In genomic region chr5:151067632-151068031, GRCh38 we compare ENCODE assay signal across 12 cellular contexts. TPM values are rescaled to one million over a fixed set of nuclear protein-coding genes. Genes with fewer than 3 reads are reported as not detected.
DNase-seq lines count a peak whose midpoint lies in the region; ATAC-seq and TF ChIP-seq lines count a peak whose summit lies in the region.
"Had no signal": no experiment of that assay in that cellular context is flagged by ENCODE, and none has a peak within 500 bp of the region (broad histone marks: within the 10 kb centered on the region; RNA-seq: fewer than 3 reads in every experiment).

No MANE protein-coding gene starts in this region.

- peaks cover 8% of the 10 kb centered on the region for H3F3A ChIP-seq in PC-9 (ENCODE audit: insufficient read depth, low read depth)

- H3K4me3 Mint-ChIP-seq in activated naive CD4-positive, alpha-beta T cell treated with anti-CD3 and anti-CD28 coated beads, Interleukin-2, amount 10 ng/mL, durations not matched to agents 7 days and 5 days = no peak overlapping the region
- H3K4me3 Mint-ChIP-seq in activated T-helper 1 cell treated with anti-CD3 and anti-CD28 coated beads, Interleukin-12 subunit alpha, Interleukin-12 subunit beta, Interleukin-2, Interleukin-4 antibody, amounts not matched to agents 30 ng/mL and 10 ng/mL and 1 ng/mL, durations not matched to agents 14 hours and 24 hours and 36 hours = peak overlapping the region; percentile 42
- peak overlapping the region; percentile 57 for H3K4me3 Mint-ChIP-seq in memory B cell

- WGBS in thyroid gland, 2 donors = 89% methylated on average over 9 to 10 of the region's 10 CpGs
- WGBS in mesendoderm (ENCODE audit: extremely low coverage, insufficient coverage, low lambda C conversion rate) = no CpG with 5 or more reads among the region's 10 CpGs

- H3K9me2 ChIP-seq in PC-9 (ENCODE audit: insufficient read depth) = no peaks in the 10 kb centered on the region

- H2BK5ac ChIP-seq in mesendoderm (ENCODE audit: low read length) = no peak overlapping the region

- H3K4me2 ChIP-seq in mesendoderm (ENCODE audit: low read length) = no peak overlapping the region
- no peak overlapping the region for H3K4me2 ChIP-seq in PC-9

- H3K27ac Mint-ChIP-seq in activated naive CD4-positive, alpha-beta T cell treated with anti-CD3 and anti-CD28 coated beads, Interleukin-2, amount 50 U/mL, for 72 hours = peak overlapping the region; percentile 61 to 71
- H3K27ac Mint-ChIP-seq in activated naive CD4-positive, alpha-beta T cell treated with anti-CD3 and anti-CD28 coated beads, Interleukin-2, amount 10 ng/mL, durations not matched to agents 7 days and 5 days = no peak overlapping the region
- H3K27ac Mint-ChIP-seq in activated T-helper 1 cell treated with anti-CD3 and anti-CD28 coated beads, Interleukin-12 subunit alpha, Interleukin-12 subunit beta, Interleukin-2, Interleukin-4 antibody, amounts not matched to agents 30 ng/mL and 10 ng/mL and 1 ng/mL, durations not matched to agents 14 hours and 24 hours and 36 hours = peak overlapping the region; percentile 88
- peak overlapping the region; percentile 82 for H3K27ac Mint-ChIP-seq in memory B cell

- no peaks in the 10 kb centered on the region for H3K79me2 ChIP-seq in mesendoderm (ENCODE audit: control insufficient read depth, insufficient read depth, low read length)
- peaks cover 90% of the 10 kb centered on the region for H3K79me2 ChIP-seq in PC-9 (ENCODE audit: low read depth)

- H3K4me1 Mint-ChIP-seq in activated naive CD4-positive, alpha-beta T cell treated with anti-CD3 and anti-CD28 coated beads, Interleukin-2, amount 10 ng/mL, durations not matched to agents 7 days and 5 days = peaks cover 55% of the 10 kb centered on the region
- peaks cover 90% of the 10 kb centered on the region for H3K4me1 Mint-ChIP-seq in activated T-helper 1 cell treated with anti-CD3 and anti-CD28 coated beads, Interleukin-12 subunit alpha, Interleukin-12 subunit beta, Interleukin-2, Interleukin-4 antibody, amounts not matched to agents 30 ng/mL and 10 ng/mL and 1 ng/mL, durations not matched to agents 14 hours and 24 hours and 36 hours (ENCODE audit: low read depth)
- peaks cover 70% of the 10 kb centered on the region for H3K4me1 Mint-ChIP-seq in memory B cell

- peaks cover 51 to 80% of the 10 kb centered on the region in 2 donors for H3K4me1 ChIP-seq in thyroid gland
- H3K4me1 ChIP-seq in mesendoderm (ENCODE audit: control insufficient read depth, low read depth, low read length) = no peaks in the 10 kb centered on the region
- peaks cover 34% of the 10 kb centered on the region for H3K4me1 ChIP-seq in PC-9 (replicated peaks; ENCODE audit: insufficient read depth)

- no peak overlapping the region for H3K4ac ChIP-seq in mesendoderm (ENCODE audit: low read depth, low read length)

- H3K56ac ChIP-seq in mesendoderm (ENCODE audit: low read length) = no peak overlapping the region

- H3K36me3 Mint-ChIP-seq in activated naive CD4-positive, alpha-beta T cell treated with anti-CD3 and anti-CD28 coated beads, Interleukin-2, amount 50 U/mL, for 72 hours = peaks cover 14 to 22% of the 10 kb centered on the region in 2 donors
- H3K36me3 Mint-ChIP-seq in activated naive CD4-positive, alpha-beta T cell treated with anti-CD3 and anti-CD28 coated beads, Interleukin-2, amount 10 ng/mL, durations not matched to agents 7 days and 5 days = peaks cover 41% of the 10 kb centered on the region
- peaks cover 46% of the 10 kb centered on the region for H3K36me3 Mint-ChIP-seq in activated T-helper 1 cell treated with anti-CD3 and anti-CD28 coated beads, Interleukin-12 subunit alpha, Interleukin-12 subunit beta, Interleukin-2, Interleukin-4 antibody, amounts not matched to agents 30 ng/mL and 10 ng/mL and 1 ng/mL, durations not matched to agents 14 hours and 24 hours and 36 hours (ENCODE audit: low read depth)
- peaks cover 12% of the 10 kb centered on the region for H3K36me3 Mint-ChIP-seq in memory B cell

- H3K79me1 ChIP-seq in mesendoderm (ENCODE audit: low read length) = peaks cover 9% of the 10 kb centered on the region

- no peaks in the 10 kb centered on the region for H3K9me3 Mint-ChIP-seq in activated naive CD4-positive, alpha-beta T cell treated with anti-CD3 and anti-CD28 coated beads, Interleukin-2, amount 50 U/mL, for 72 hours
- H3K9me3 Mint-ChIP-seq in activated naive CD4-positive, alpha-beta T cell treated with anti-CD3 and anti-CD28 coated beads, Interleukin-2, amount 10 ng/mL, durations not matched to agents 7 days and 5 days = no peaks in the 10 kb centered on the region
- no peaks in the 10 kb centered on the region for H3K9me3 Mint-ChIP-seq in activated T-helper 1 cell treated with anti-CD3 and anti-CD28 coated beads, Interleukin-12 subunit alpha, Interleukin-12 subunit beta, Interleukin-2, Interleukin-4 antibody, amounts not matched to agents 30 ng/mL and 10 ng/mL and 1 ng/mL, durations not matched to agents 14 hours and 24 hours and 36 hours
- H3K9me3 Mint-ChIP-seq in memory B cell = no peaks in the 10 kb centered on the region

- H4K8ac ChIP-seq in mesendoderm (ENCODE audit: low read depth, low read length) = no peak overlapping the region

- TF ChIP-seq POLR2A in thyroid gland (IDR thresholded peaks at IDR 0.05) = no peak

- H3K9me3 ChIP-seq in thyroid gland = no peaks in the 10 kb centered on the region
- H3K9me3 ChIP-seq in PC-9 (ENCODE audit: insufficient read depth, low read depth) = no peaks in the 10 kb centered on the region
- H3K9me3 ChIP-seq: left lung had no signal

- intact Hi-C loops in activated T-helper 1 cell treated with anti-CD3 and anti-CD28 coated beads, Interleukin-12 subunit alpha, Interleukin-12 subunit beta, Interleukin-2, Interleukin-4 antibody, amounts not matched to agents 30 ng/mL and 10 ng/mL and 1 ng/mL, durations not matched to agents 14 hours and 24 hours and 36 hours (cut with micrococcal nuclease) = loop anchor here (2.0 kb wide), 2 partner anchors 15 to 31 kb away; no protein-coding TSS in a partner anchor
- intact Hi-C loops in thyroid gland (cut with DNase I) (no loop called here), PC-9 (cut with micrococcal nuclease; ENCODE audit: unreplicated experiment) (no loop called here)

- H3K23ac ChIP-seq in mesendoderm (ENCODE audit: low read length) = no peak overlapping the region

- H3K27ac ChIP-seq in thyroid gland = peak overlapping the region; percentile 20 to 74 (median 72)
- H3K27ac ChIP-seq in mesendoderm (ENCODE audit: low read depth, low read length) = no peak overlapping the region
- no peak overlapping the region for H3K27ac ChIP-seq in PC-9
- H3K27ac ChIP-seq: foreskin keratinocyte had no signal

- H4K20me1 ChIP-seq in PC-9 (ENCODE audit: insufficient read depth) = no peaks in the 10 kb centered on the region; the same call in 1 of the 2 replicates

- H4K5ac ChIP-seq in mesendoderm (ENCODE audit: low read length) = no peak overlapping the region

- no peak overlapping the region for H3K9ac ChIP-seq in mesendoderm (ENCODE audit: low read length)

- H2BK120ac ChIP-seq in mesendoderm (ENCODE audit: low read depth, low read length) = no peak overlapping the region

- no peak for DNase-seq in activated naive CD4-positive, alpha-beta T cell treated with anti-CD3 and anti-CD28 coated beads, Interleukin-2, amount 50 U/mL, for 72 hours (ENCODE audit: low spot score in 2 of 2)
- no peak for DNase-seq in activated naive CD4-positive, alpha-beta T cell treated with anti-CD3 and anti-CD28 coated beads, Interleukin-2, amount 10 ng/mL, durations not matched to agents 7 days and 5 days
- DNase-seq in activated T-helper 1 cell treated with anti-CD3 and anti-CD28 coated beads, Interleukin-12 subunit alpha, Interleukin-12 subunit beta, Interleukin-2, Interleukin-4 antibody, amounts not matched to agents 30 ng/mL and 10 ng/mL and 1 ng/mL, durations not matched to agents 14 hours and 24 hours and 36 hours (ENCODE audit: low spot score) = no peak
- DNase-seq in memory B cell (ENCODE audit: low spot score in 2 of 2) (no peak), thyroid gland (no peak), mesendoderm (no peak), dermis blood vessel endothelial cell (no peak), PC-9 (no peak)
- DNase-seq: cerebellar nuclear complex, foreskin keratinocyte, left lung, PC-3 had no signal

- no peak overlapping the region for H2AFZ ChIP-seq in PC-9

- H3K27me3 ChIP-seq in thyroid gland (no peaks in the 10 kb centered on the region), mesendoderm (ENCODE audit: insufficient read depth, low read length, poor library complexity) (no peaks in the 10 kb centered on the region), PC-9 (ENCODE audit: insufficient read depth, low read depth) (no peaks in the 10 kb centered on the region)
- H3K27me3 ChIP-seq: foreskin keratinocyte, left lung had no signal

- no peak overlapping the region for H2BK15ac ChIP-seq in mesendoderm (replicated peaks; ENCODE audit: low read depth)

- H2AK5ac ChIP-seq in mesendoderm (ENCODE audit: low read length) = no peak overlapping the region

- no peaks in the 10 kb centered on the region for H3K27me3 Mint-ChIP-seq in activated naive CD4-positive, alpha-beta T cell treated with anti-CD3 and anti-CD28 coated beads, Interleukin-2, amount 10 ng/mL, durations not matched to agents 7 days and 5 days
- H3K27me3 Mint-ChIP-seq in activated T-helper 1 cell treated with anti-CD3 and anti-CD28 coated beads, Interleukin-12 subunit alpha, Interleukin-12 subunit beta, Interleukin-2, Interleukin-4 antibody, amounts not matched to agents 30 ng/mL and 10 ng/mL and 1 ng/mL, durations not matched to agents 14 hours and 24 hours and 36 hours (ENCODE audit: insufficient read depth) = no peaks in the 10 kb centered on the region
- H3K27me3 Mint-ChIP-seq in memory B cell = no peaks in the 10 kb centered on the region

- H3K4me3 ChIP-seq in thyroid gland (replicated peaks in 1 of 3) (no peak overlapping the region), mesendoderm (ENCODE audit: low read length) (no peak overlapping the region), PC-9 (no peak overlapping the region)
- H3K4me3 ChIP-seq: left lung had no signal

- POLR2A ChIA-PET in PC-9 (lab: Charles Lee; ENCODE audit: unreplicated experiment) = no interaction called here

- no peak overlapping the region for H3K18ac ChIP-seq in mesendoderm (ENCODE audit: low read length)

- no peak for ATAC-seq in activated naive CD4-positive, alpha-beta T cell treated with anti-CD3 and anti-CD28 coated beads, Interleukin-2, amount 50 U/mL, for 72 hours
- ATAC-seq in memory B cell (ENCODE audit: low read depth) = no peak
- ATAC-seq: foreskin keratinocyte, left lung, PC-3 had no signal

- no peaks in the 10 kb centered on the region for H3K36me3 ChIP-seq in thyroid gland
- H3K36me3 ChIP-seq in mesendoderm (ENCODE audit: control insufficient read depth, insufficient read depth, low read length) = no peaks in the 10 kb centered on the region
- H3K36me3 ChIP-seq in PC-9 (ENCODE audit: low read depth) = peaks cover 5% of the 10 kb centered on the region

- CTCF ChIA-PET in activated naive CD4-positive, alpha-beta T cell treated with anti-CD3 and anti-CD28 coated beads, Interleukin-2, amount 10 ng/mL, durations not matched to agents 7 days and 5 days (lab: Charles Lee) = no interaction called here
- CTCF ChIA-PET in PC-9 (lab: Charles Lee) = no interaction called here

- no TSS peak for BruUV-seq in PC-9 (replicated peaks; lab: Mats Ljungman, UMichigan)

- no peak for TF ChIP-seq CTCF in thyroid gland (IDR thresholded peaks at IDR 0.05)
- no peak for TF ChIP-seq CTCF in PC-9 (conservative IDR thresholded peaks at IDR 0.05)

RNA-seq across cellular contexts. Expression of gene TNIP1, which starts 13.2 kb away (rescaled TPM):
- total RNA-seq in activated naive CD4-positive, alpha-beta T cell treated with anti-CD3 and anti-CD28 coated beads, Interleukin-2, amount 50 U/mL, for 72 hours = 100 to 1,000 TPM; 221 to 276 TPM
- 287 and 304 TPM in 2 replicates for total RNA-seq in activated T-helper 1 cell treated with anti-CD3 and anti-CD28 coated beads, Interleukin-12 subunit alpha, Interleukin-12 subunit beta, Interleukin-2, Interleukin-4 antibody, amounts not matched to agents 30 ng/mL and 10 ng/mL and 1 ng/mL, durations not matched to agents 14 hours and 24 hours and 36 hours
- 100 to 1,000 TPM in 1 of 4 donors, 10 to 100 TPM in 3; 74.4 to 115 (median 94.7) TPM for total RNA-seq in thyroid gland
- polyA plus RNA-seq in mesendoderm (2013, experiment 1 of 2) = 13.7 TPM
- polyA plus RNA-seq in mesendoderm (2013, experiment 2 of 2) = 14.2 TPM
- total RNA-seq in dermis blood vessel endothelial cell = 104 and 148 TPM in 2 replicates
- total RNA-seq in PC-9 (2021) = 122 and 124 TPM in 2 replicates

RNA-seq across cellular contexts. Expression of gene GPX3, which starts 47.2 kb away (rescaled TPM):
- under 1 TPM in 1 of 2 donors, not detected in 1; 0.23 TPM for total RNA-seq in activated naive CD4-positive, alpha-beta T cell treated with anti-CD3 and anti-CD28 coated beads, Interleukin-2, amount 50 U/mL, for 72 hours
- total RNA-seq in activated T-helper 1 cell treated with anti-CD3 and anti-CD28 coated beads, Interleukin-12 subunit alpha, Interleukin-12 subunit beta, Interleukin-2, Interleukin-4 antibody, amounts not matched to agents 30 ng/mL and 10 ng/mL and 1 ng/mL, durations not matched to agents 14 hours and 24 hours and 36 hours = not detected in 2 replicates
- total RNA-seq in thyroid gland (over 10,000 TPM in 1 of 4 donors, 1,000 to 10,000 TPM in 3; 2,730 to 12,549 (median 7,201) TPM), dermis blood vessel endothelial cell (16.8 and 22.8 TPM in 2 replicates), PC-9 (2021) (84.6 and 93.2 TPM in 2 replicates)
- polyA plus RNA-seq in mesendoderm (2013, experiment 1 of 2) = 47.2 TPM
- polyA plus RNA-seq in mesendoderm (2013, experiment 2 of 2) = 46.5 TPM
- total RNA-seq: PC-3 had no signal

Comparison
In these comparisons a context has a peak if more than half of its experiments do, and no peak if none do; other contexts are left out.
1. H3K27ac ChIP-seq: peak in thyroid gland (3 of 3); none in mesendoderm (single experiment) and PC-9 (single experiment).
2. RNA of gene GPX3, which starts 47.2 kb away (total RNA-seq): 2,730 to 12,549 TPM in thyroid gland; 84.6 to 93.2 TPM in PC-9, 16.8 to 22.8 TPM in dermis blood vessel endothelial cell, not detected in activated T-helper 1 cell treated with anti-CD3 and anti-CD28 coated beads, Interleukin-12 subunit alpha, Interleukin-12 subunit beta, Interleukin-2, Interleukin-4 antibody, amounts not matched to agents 30 ng/mL and 10 ng/mL and 1 ng/mL, durations not matched to agents 14 hours and 24 hours and 36 hours and 0.23 TPM in activated naive CD4-positive, alpha-beta T cell treated with anti-CD3 and anti-CD28 coated beads, Interleukin-2, amount 50 U/mL, for 72 hours; every median in the first group is over 10 times any median in the second.